In genomic region chr2:14903709-14904374, GRCh38 we compare ENCODE assay signal across 9 cellular contexts.
A peak's percentile ranks its signal among the peaks of the same experiment; 100 is the strongest.
DNase-seq lines count a peak whose midpoint lies in the region; ATAC-seq and TF ChIP-seq lines count a peak whose summit lies in the region.
"Had no signal": no experiment of that assay in that cellular context is flagged by ENCODE, and none has a peak within 500 bp of the region (broad histone marks: within the 10 kb centered on the region; RNA-seq: fewer than 3 reads in every experiment).

No MANE protein-coding gene starts in this region.

- no peak overlapping the region for H3K4me3 Mint-ChIP-seq in GM23338

- H3K9ac ChIP-seq in IMR-90 (ENCODE audit: low read depth, low read length) (no peak overlapping the region), colonic mucosa (ENCODE audit: low read depth in 2 of 2, low read length in 2 of 2) (no peak overlapping the region)

- H3K4me1 Mint-ChIP-seq in GM23338: peaks cover 19% of the 10 kb centered on the region

- H3K4me2 ChIP-seq in GM23338 (no peak overlapping the region), IMR-90 (ENCODE audit: low read depth, low read length) (no peak overlapping the region)

- H3K27ac ChIP-seq in 22Rv1 (no peak overlapping the region), GM23338 (ENCODE audit: low read depth) (no peak overlapping the region), IMR-90 (ENCODE audit: insufficient read depth, low read length) (no peak overlapping the region), colonic mucosa (no peak overlapping the region)

- no TSS peak for BruUV-seq in IMR-90 (replicated peaks; lab: Mats Ljungman, UMichigan)

- H3K9me2 ChIP-seq in GM23338 (ENCODE audit: insufficient read depth): 0 out of 2 replicates have a peak, but pooled peaks cover 2% of the 10 kb centered on the region

- H4K8ac ChIP-seq in IMR-90 (ENCODE audit: low read depth in 2 of 2, low read length in 2 of 2): no peak overlapping the region

- ATAC-seq in GM23338 (peak; percentile 99), IMR-90 (ENCODE audit: low read depth) (no peak)

- no peaks in the 10 kb centered on the region for H3K79me2 ChIP-seq in GM23338 (replicated peaks; ENCODE audit: insufficient read depth)

- in situ Hi-C loops in IMR-90 (cut with MboI; ENCODE audit: low sequenced_read_pairs): no loop called here

- H4K91ac ChIP-seq in IMR-90 (ENCODE audit: insufficient read depth, low read depth, low read length): no peak overlapping the region

- H3K14ac ChIP-seq in IMR-90 (replicated peaks; ENCODE audit: low read depth, low read length): no peak overlapping the region

- H2AK9ac ChIP-seq in IMR-90 (replicated peaks; ENCODE audit: low read depth, low read length, poor library complexity): no peak overlapping the region

- no peak overlapping the region for H3K56ac ChIP-seq in IMR-90 (ENCODE audit: extremely low read depth, insufficient read depth, low read length)

- TF ChIP-seq POLR2A in IMR-90 (IDR thresholded peaks at IDR 0.05; ENCODE audit: low read depth, low read length): no peak

- CTCF ChIA-PET in IMR-90 (lab: Yijun Ruan, JAX): no interaction called here

- no peaks in the 10 kb centered on the region for H4K20me1 ChIP-seq in GM23338 (replicated peaks; ENCODE audit: insufficient read depth)
- no peaks in the 10 kb centered on the region for H4K20me1 ChIP-seq in IMR-90 (ENCODE audit: insufficient read depth, low read length)

- no peaks in the 10 kb centered on the region for H3K9me1 ChIP-seq in IMR-90 (ENCODE audit: insufficient read depth, low read length)

- POLR2A ChIA-PET in IMR-90 (lab: Charles Lee; ENCODE audit: unreplicated experiment): no interaction called here

- H3K27me3 ChIP-seq in GM23338 (ENCODE audit: insufficient read depth) (no peaks in the 10 kb centered on the region), IMR-90 (ENCODE audit: control insufficient read depth, insufficient read depth, low read length) (no peaks in the 10 kb centered on the region), colonic mucosa (no peaks in the 10 kb centered on the region)

- H3K9me3 Mint-ChIP-seq in GM23338: no peaks in the 10 kb centered on the region

- no peaks in the 10 kb centered on the region for H3K27me3 Mint-ChIP-seq in GM23338 (ENCODE audit: insufficient read depth, low read depth, poor library complexity)

- H3K27ac Mint-ChIP-seq in GM23338: no peak overlapping the region

- no peak overlapping the region for H2BK20ac ChIP-seq in IMR-90 (ENCODE audit: low read depth, low read length)

- no peak overlapping the region for H2BK5ac ChIP-seq in IMR-90 (ENCODE audit: low read depth, low read length, poor library complexity, severe bottlenecking)

- H2BK15ac ChIP-seq in IMR-90 (ENCODE audit: low read depth, low read length): no peak overlapping the region

- H3K18ac ChIP-seq in IMR-90 (ENCODE audit: low read depth, low read length): no peak overlapping the region

- no peak overlapping the region for H2AFZ ChIP-seq in GM23338
- no peak overlapping the region for H2AFZ ChIP-seq in IMR-90 (replicated peaks; ENCODE audit: low read length, poor library complexity)

- no peak for TF ChIP-seq RAD21 in IMR-90 (IDR thresholded peaks at IDR 0.05; ENCODE audit: low read length)

- H2BK120ac ChIP-seq in IMR-90 (ENCODE audit: low read depth, low read length): no peak overlapping the region

- no peaks in the 10 kb centered on the region for H3K36me3 ChIP-seq in GM23338 (ENCODE audit: insufficient read depth)
- H3K36me3 ChIP-seq in IMR-90 (ENCODE audit: control insufficient read depth, insufficient read depth, low read length): no peaks in the 10 kb centered on the region
- no peaks in the 10 kb centered on the region for H3K36me3 ChIP-seq in colonic mucosa

- no peak overlapping the region for H3K23ac ChIP-seq in IMR-90 (ENCODE audit: low read depth, low read length)

- 45% methylated on average over 5 of the region's 15 CpGs; no CpG with 5 or more reads in 1 of the 2 experiments for WGBS in IMR-90 (ENCODE audit: extremely low coverage in 2 of 2, insufficient read length in 1 of 2), 2 experiments

- H3K4me3 ChIP-seq in GM23338 (no peak overlapping the region), IMR-90 (ENCODE audit: insufficient read depth, low read depth, low read length) (no peak overlapping the region), colonic mucosa (no peak overlapping the region), retinal pigment epithelial cell (ENCODE audit: low read length) (no peak overlapping the region)
- H3K4me3 ChIP-seq: lung had no signal

- H3K4me1 ChIP-seq in GM23338 (ENCODE audit: insufficient read depth) (peaks cover 10% of the 10 kb centered on the region; the same call in 1 of the 2 replicates), IMR-90 (ENCODE audit: control insufficient read depth, insufficient read depth, low read length) (no peaks in the 10 kb centered on the region), colonic mucosa (no peaks in the 10 kb centered on the region)

- no peak overlapping the region for H4K5ac ChIP-seq in IMR-90 (ENCODE audit: low read depth, low read length)

- peak; percentile 55 for DNase-seq in GDM1 (lab: John Stamatoyannopoulos, UW)
- DNase-seq in GM23338 (ENCODE audit: low spot score): peak; percentile 91
- DNase-seq in IMR-90: no peak
- peak; percentile 70 for DNase-seq in UCSD-AML1 (lab: John Stamatoyannopoulos, UW; ENCODE audit: unreplicated experiment)
- DNase-seq in colonic mucosa: peak; percentile 62
- no peak for DNase-seq in retinal pigment epithelial cell (ENCODE audit: low read depth)
- DNase-seq in hepatic stellate cell (ENCODE audit: low spot score): no peak

- H3K79me1 ChIP-seq in IMR-90 (ENCODE audit: low read depth in 1 of 2, low read length in 2 of 2): no peaks in the 10 kb centered on the region

- peaks cover 15% of the 10 kb centered on the region for H3K9me3 ChIP-seq in IMR-90 (ENCODE audit: control insufficient read depth, insufficient read depth, low read length)
- H3K9me3 ChIP-seq in colonic mucosa: no peaks in the 10 kb centered on the region

- dilution Hi-C loops in IMR-90 (cut with HindIII; ENCODE audit: low sequenced_read_pairs, unreplicated experiment): no loop called here

- intact Hi-C loops in IMR-90 (cut with micrococcal nuclease): no loop called here
- intact Hi-C loops in colonic mucosa (cut with DNase I): loop anchor here (5.0 kb wide), 1 partner anchor 472 kb away; no protein-coding TSS in a partner anchor

- no peaks in the 10 kb centered on the region for H3K36me3 Mint-ChIP-seq in GM23338 (ENCODE audit: low read depth)

- H2AK5ac ChIP-seq in IMR-90 (ENCODE audit: low read depth, low read length): no peak overlapping the region

- H3F3A ChIP-seq in GM23338 (replicated peaks; ENCODE audit: low read depth): no peaks in the 10 kb centered on the region

- H3K4ac ChIP-seq in IMR-90 (ENCODE audit: low read depth, low read length): no peak overlapping the region

- peak; percentile 95 for TF ChIP-seq CTCF in 22Rv1 (IDR thresholded peaks at IDR 0.05)
- peak; percentile 98 to 100 for TF ChIP-seq CTCF in GM23338 (conservative IDR thresholded peaks at IDR 0.05; ENCODE audit: low read depth in 2 of 2)
- TF ChIP-seq CTCF in IMR-90 (conservative IDR thresholded peaks at IDR 0.05; ENCODE audit: low read depth, low read length): 0 out of 2 replicates have a peak, but pooled peaks have one; percentile 22
- TF ChIP-seq CTCF in colonic mucosa (IDR thresholded peaks at IDR 0.05): peak; percentile 81
- TF ChIP-seq CTCF in retinal pigment epithelial cell (conservative IDR thresholded peaks at IDR 0.05; ENCODE audit: low read depth, low read length): peak; percentile 74

TF ChIP-seq in GM23338, 12 proteins besides CTCF, POLR2A, EP300 and RAD21 (continues in another document):
- no peak for TF ChIP-seq ZNF331 (CRISPR knock-in tag; IDR thresholded peaks at IDR 0.05; ENCODE audit: low read depth)

TF ChIP-seq in IMR-90, 13 proteins besides CTCF, POLR2A, EP300 and RAD21:
- TF ChIP-seq MAZ (IDR thresholded peaks at IDR 0.05; ENCODE audit: borderline replicate concordance, low read depth, low read length) (no peak), BHLHE40 (IDR thresholded peaks at IDR 0.05; ENCODE audit: low read depth, low read length) (no peak), SMC3 (IDR thresholded peaks at IDR 0.05; ENCODE audit: low read depth, low read length) (no peak), MXI1 (IDR thresholded peaks at IDR 0.05; ENCODE audit: borderline replicate concordance, low read depth, low read length) (no peak), MAFK (IDR thresholded peaks at IDR 0.05; ENCODE audit: low read depth, low read length) (no peak), RCOR1 (IDR thresholded peaks at IDR 0.05; ENCODE audit: insufficient replicate concordance, low read length) (no peak), ELK1 (IDR thresholded peaks at IDR 0.05; ENCODE audit: borderline replicate concordance, low read depth, low read length) (no peak), USF2 (IDR thresholded peaks at IDR 0.05; ENCODE audit: low read depth, low read length) (no peak), CEBPB (IDR thresholded peaks at IDR 0.05; ENCODE audit: low read depth, low read length) (no peak), NFE2L2 (IDR thresholded peaks at IDR 0.05; ENCODE audit: low read depth, low read length) (no peak), RFX5 (IDR thresholded peaks at IDR 0.05; ENCODE audit: low read depth, low read length) (no peak), CHD1 (IDR thresholded peaks at IDR 0.05; ENCODE audit: low read depth, low read length) (no peak), FOS (IDR thresholded peaks at IDR 0.05; ENCODE audit: low read depth, low read length) (no peak)

Comparison
In these comparisons a context has a peak if more than half of its experiments do, and no peak if none do; other contexts are left out.
1. CTCF ChIP-seq: peak in every context shown above with its lines; median percentile 99 in GM23338; 95 in 22Rv1; 81 in colonic mucosa; 74 in retinal pigment epithelial cell; 22 in IMR-90.
2. DNase-seq: peak in GDM1 (single experiment), GM23338 (single experiment), UCSD-AML1 (single experiment) and colonic mucosa (single experiment); none in IMR-90 (single experiment), retinal pigment epithelial cell (single experiment) and hepatic stellate cell (single experiment).